In genomic region chr12:122902854-122903703, GRCh38 we compare ENCODE assay signal across 18 cellular contexts. TPM values are rescaled to one million over a fixed set of nuclear protein-coding genes. Genes with fewer than 3 reads are reported as not detected.
DNase-seq lines count a peak whose midpoint lies in the region; ATAC-seq and TF ChIP-seq lines count a peak whose summit lies in the region.
"Had no signal": no experiment of that assay in that cellular context is flagged by ENCODE, and none has a peak within 500 bp of the region (broad histone marks: within the 10 kb centered on the region; RNA-seq: fewer than 3 reads in every experiment).

No MANE protein-coding gene starts in this region.

- TF ChIP-seq POLR2A in Peyer's patch (IDR thresholded peaks at IDR 0.05) = no peak
- no peak for TF ChIP-seq POLR2A in transverse colon (IDR thresholded peaks at IDR 0.05)

- ATAC-seq in activated CD4-positive, alpha-beta T cell treated with anti-CD3 and anti-CD28 coated beads for 36 hours = no peak
- no peak for ATAC-seq in memory B cell (ENCODE audit: low read depth)
- no peak for ATAC-seq in GM21367 (IDR thresholded peaks at IDR 0.05; ENCODE audit: unreplicated experiment)
- ATAC-seq: activated T-cell treated with anti-CD3 and anti-CD28 coated beads, Interleukin-2, amount 50 U/mL, for 4 hours; upper lobe of right lung had no signal

- CTCF ChIA-PET in activated CD4-positive, alpha-beta T cell treated with anti-CD3 and anti-CD28 coated beads, Interleukin-2, amount 10 ng/mL, durations not matched to agents 7 days and 5 days (lab: Charles Lee) = interaction anchor here (0.7 to 1.4 kb wide), 3 partner anchors 21 to 335 kb away, joined by 3 to 5 read pairs (median 3); no protein-coding TSS in a partner anchor
- CTCF ChIA-PET in activated CD4-positive, alpha-beta T cell treated with anti-CD3 and anti-CD28 coated beads for 36 hours (lab: Charles Lee) = interaction anchor here (0.5 to 1.0 kb wide), 2 partner anchors 12 to 47 kb away, joined by 3 read pairs; no protein-coding TSS in a partner anchor

- H3K4me3 ChIP-seq in Peyer's patch (no peak overlapping the region), transverse colon (peak overlapping the region in 1 of 4 donors; percentile 19)
- H3K4me3 ChIP-seq: upper lobe of right lung had no signal

- H3K4me3 Mint-ChIP-seq in activated CD4-positive, alpha-beta T cell treated with anti-CD3 and anti-CD28 coated beads, Interleukin-2, amount 10 ng/mL, durations not matched to agents 7 days and 5 days = no peak overlapping the region
- H3K4me3 Mint-ChIP-seq in activated CD4-positive, alpha-beta T cell treated with anti-CD3 and anti-CD28 coated beads for 36 hours = no peak overlapping the region
- no peak overlapping the region for H3K4me3 Mint-ChIP-seq in memory B cell
- H3K4me3 Mint-ChIP-seq: activated T-cell treated with anti-CD3 and anti-CD28 coated beads, Interleukin-2, amount 50 U/mL, for 4 hours; T-helper 2 cell treated with Interferon-gamma antibody and Interleukin-4, amounts not matched to agents 5 μg/mL and 100 μg/mL, for 36 hours had no signal

- no peak for TF ChIP-seq CTCF in Peyer's patch (IDR thresholded peaks at IDR 0.05)
- TF ChIP-seq CTCF in transverse colon (IDR thresholded peaks at IDR 0.05) = no peak

- H3K27me3 ChIP-seq in Peyer's patch (no peaks in the 10 kb centered on the region), transverse colon (no peaks in the 10 kb centered on the region)
- H3K27me3 ChIP-seq: upper lobe of right lung had no signal

- H3K27ac ChIP-seq in Peyer's patch = peak overlapping the region in 3 of 4 donors; percentile 0 to 70 (median 70)
- H3K27ac ChIP-seq in transverse colon = peak overlapping the region; percentile 69 to 81 (median 77)

- H3K27me3 Mint-ChIP-seq in activated CD4-positive, alpha-beta T cell treated with anti-CD3 and anti-CD28 coated beads, Interleukin-2, amount 10 ng/mL, durations not matched to agents 7 days and 5 days = peaks cover 15% of the 10 kb centered on the region
- H3K27me3 Mint-ChIP-seq in activated CD4-positive, alpha-beta T cell treated with anti-CD3 and anti-CD28 coated beads for 36 hours = peaks cover 3% of the 10 kb centered on the region
- H3K27me3 Mint-ChIP-seq in memory B cell = no peaks in the 10 kb centered on the region

- POLR2A ChIA-PET in activated CD4-positive, alpha-beta T cell treated with anti-CD3 and anti-CD28 coated beads, Interleukin-2, amount 10 ng/mL, durations not matched to agents 7 days and 5 days (lab: Charles Lee) = no interaction called here
- POLR2A ChIA-PET in activated CD4-positive, alpha-beta T cell treated with anti-CD3 and anti-CD28 coated beads for 36 hours (lab: Charles Lee) = no interaction called here

- peaks cover 51% of the 10 kb centered on the region for H3K4me1 Mint-ChIP-seq in activated CD4-positive, alpha-beta T cell treated with anti-CD3 and anti-CD28 coated beads, Interleukin-2, amount 10 ng/mL, durations not matched to agents 7 days and 5 days
- peaks cover 34% of the 10 kb centered on the region for H3K4me1 Mint-ChIP-seq in activated CD4-positive, alpha-beta T cell treated with anti-CD3 and anti-CD28 coated beads for 36 hours
- peaks cover 29% of the 10 kb centered on the region for H3K4me1 Mint-ChIP-seq in memory B cell

- no peak for TF ChIP-seq EP300 in transverse colon (IDR thresholded peaks at IDR 0.05; ENCODE audit: low read depth)

- no peaks in the 10 kb centered on the region for H3K9me3 Mint-ChIP-seq in activated CD4-positive, alpha-beta T cell treated with anti-CD3 and anti-CD28 coated beads, Interleukin-2, amount 10 ng/mL, durations not matched to agents 7 days and 5 days
- H3K9me3 Mint-ChIP-seq in activated CD4-positive, alpha-beta T cell treated with anti-CD3 and anti-CD28 coated beads for 36 hours (ENCODE audit: low read depth) = no peaks in the 10 kb centered on the region
- H3K9me3 Mint-ChIP-seq in memory B cell = no peaks in the 10 kb centered on the region
- H3K9me3 Mint-ChIP-seq: activated T-cell treated with anti-CD3 and anti-CD28 coated beads, Interleukin-2, amount 50 U/mL, for 4 hours; T-helper 2 cell treated with Interferon-gamma antibody and Interleukin-4, amounts not matched to agents 5 μg/mL and 100 μg/mL, for 36 hours had no signal

- H3K9me3 ChIP-seq in Peyer's patch (no peaks in the 10 kb centered on the region), transverse colon (no peaks in the 10 kb centered on the region)
- H3K9me3 ChIP-seq: upper lobe of right lung had no signal

- no peak for DNase-seq in activated CD4-positive, alpha-beta T cell treated with anti-CD3 and anti-CD28 coated beads, Interleukin-2, amount 10 ng/mL, durations not matched to agents 7 days and 5 days
- DNase-seq in activated CD4-positive, alpha-beta T cell treated with anti-CD3 and anti-CD28 coated beads for 36 hours = no peak
- DNase-seq in Peyer's patch = peak in 1 of 3 donors; percentile 26
- DNase-seq in memory B cell (ENCODE audit: low spot score in 2 of 2) = no peak
- no peak for DNase-seq in transverse colon
- DNase-seq in HUDEP-2 (lab: John Stamatoyannopoulos, UW; ENCODE audit: unreplicated experiment in 76 of 76) = no peak
- no peak for DNase-seq in GDM1 (lab: John Stamatoyannopoulos, UW)
- DNase-seq: activated CD4-positive, CD25-positive, alpha-beta regulatory T cell; activated CD8-positive, alpha-beta memory T cell treated with anti-CD3 and anti-CD28 coated beads for 24 hours; activated naive CD4-positive, alpha-beta T cell treated with anti-CD3 and anti-CD28 coated beads, Interleukin-2, amount 50 U/mL, for 16 hours; activated T-cell treated with anti-CD3 and anti-CD28 coated beads, Interleukin-2, amount 50 U/mL, for 4 hours; GF-D8; NCI-H1105; NCI-H446 treated with DMSO at 0.1 percent for 48 hours; stimulated activated CD4-positive, alpha-beta T cell treated with anti-CD3 and anti-CD28 coated beads, Interleukin-4, amount 100 ng/mL, for 4 hours; upper lobe of right lung had no signal

- H3K36me3 Mint-ChIP-seq in activated CD4-positive, alpha-beta T cell treated with anti-CD3 and anti-CD28 coated beads, Interleukin-2, amount 10 ng/mL, durations not matched to agents 7 days and 5 days (ENCODE audit: low read depth) = peaks cover 3% of the 10 kb centered on the region
- H3K36me3 Mint-ChIP-seq in activated CD4-positive, alpha-beta T cell treated with anti-CD3 and anti-CD28 coated beads for 36 hours (ENCODE audit: low read depth) = no peaks in the 10 kb centered on the region
- no peaks in the 10 kb centered on the region for H3K36me3 Mint-ChIP-seq in memory B cell

- H3K27ac Mint-ChIP-seq in activated CD4-positive, alpha-beta T cell treated with anti-CD3 and anti-CD28 coated beads, Interleukin-2, amount 10 ng/mL, durations not matched to agents 7 days and 5 days = peak overlapping the region; percentile 10
- H3K27ac Mint-ChIP-seq in activated CD4-positive, alpha-beta T cell treated with anti-CD3 and anti-CD28 coated beads for 36 hours = no peak overlapping the region
- H3K27ac Mint-ChIP-seq in memory B cell = peak overlapping the region; percentile 14
- H3K27ac Mint-ChIP-seq: T-helper 2 cell treated with Interferon-gamma antibody and Interleukin-4, amounts not matched to agents 5 μg/mL and 100 μg/mL, for 36 hours had no signal

- WGBS in transverse colon (ENCODE audit: low coverage in 1 of 2), 2 donors = 28 to 36% methylated on average over 10 of the region's 10 CpGs

- intact Hi-C loops in activated CD4-positive, alpha-beta T cell treated with anti-CD3 and anti-CD28 coated beads for 36 hours (cut with DNase I, micrococcal nuclease) = no loop called here
- intact Hi-C loops in transverse colon (cut with DNase I; ENCODE audit: low total_unique reads) = no loop called here

- H3K36me3 ChIP-seq in Peyer's patch (no peaks in the 10 kb centered on the region), transverse colon (no peaks in the 10 kb centered on the region)
- H3K36me3 ChIP-seq: upper lobe of right lung had no signal

- in situ Hi-C loops in transverse colon (cut with MboI; ENCODE audit: low pct_ligation_motif_present in 1 of 4, low pct_unique_long_range_greater_than_20kb in 1 of 4, low sequenced_read_pairs in 3 of 4) = no loop called here

- H3K4me1 ChIP-seq in Peyer's patch (peaks cover 0 to 8% (median 5%) of the 10 kb centered on the region in 4 donors), transverse colon (peaks cover 5 to 50% (median 24%) of the 10 kb centered on the region in 4 donors)
- H3K4me1 ChIP-seq: upper lobe of right lung had no signal

RNA-seq across cellular contexts. Expression of gene VPS37B, which starts 7.2 kb away (rescaled TPM):
- 10 to 100 TPM; 23.0 to 23.7 TPM for total RNA-seq in activated CD4-positive, alpha-beta T cell treated with anti-CD3 and anti-CD28 coated beads, Interleukin-2, amount 10 ng/mL, durations not matched to agents 7 days and 5 days
- total RNA-seq in activated CD4-positive, alpha-beta T cell treated with anti-CD3 and anti-CD28 coated beads for 36 hours = 10 to 100 TPM in 1 of 2 experiments, 1 to 10 TPM in 1; 9.4 to 11.4 TPM
- total RNA-seq in Peyer's patch (10 to 100 TPM; 49.5 to 92.8 (median 58.4) TPM), transverse colon (100 to 1,000 TPM in 2 of 4 donors, 10 to 100 TPM in 2; 46.6 to 126 (median 104) TPM)
